ENCODE assay signal across 8 cellular contexts in genomic region chr17:81917565-81918332, GRCh38. TPM values are rescaled to one million over a fixed set of nuclear protein-coding genes. Genes with fewer than 3 reads are reported as not detected.
DNase-seq lines count a peak whose midpoint lies in the region; ATAC-seq, FAIRE-seq and TF ChIP-seq lines count a peak whose summit lies in the region.

Gene SIRT7, minus strand, starts transcription at chr17:81918176. Its CDS starts 45 bp downstream, at chr17:81918131.

- ATAC-seq in GM18868 (IDR thresholded peaks at IDR 0.05; ENCODE audit: unreplicated experiment) (peak; percentile 70), HG03432 (IDR thresholded peaks at IDR 0.05; ENCODE audit: unreplicated experiment) (peak; percentile 59), HepG2 (peak; percentile 67)

- POLR2A ChIA-PET in HepG2 (lab: Yijun Ruan, JAX) = interaction anchor here (0.9 to 2.8 kb wide), 16 partner anchors 9 to 120 kb away, joined by 3 to 49 read pairs (median 4); partner anchors contain the start of genes ALYREF, ANAPC11, CENPX and DCXR

- peak; percentile 50 to 80; a peak in 3 of 4 replicates for TF ChIP-seq POLR2A in HepG2 (IDR thresholded peaks at IDR 0.05; ENCODE audit: insufficient read depth in 1 of 2, low read depth in 2 of 2, low read length in 2 of 2)

- peak within 1 kb of the TSS; percentile 94 for H3K4me3 Mint-ChIP-seq in dendritic cell treated with granulocyte-macrophage colony-stimulating factor and Interleukin-4, amounts not matched to agents 40 ng/mL and 50 ng/mL, for 4 days

- H3K36me3 Mint-ChIP-seq in dendritic cell treated with granulocyte-macrophage colony-stimulating factor and Interleukin-4, amounts not matched to agents 40 ng/mL and 50 ng/mL, for 4 days (ENCODE audit: low read depth) = peaks cover 99% of the 10 kb centered on the region

- no peak for FAIRE-seq in HepG2 (lab: Jason Lieb, UNC)

- peak within 1 kb of the TSS; percentile 86 for H3K4me3 ChIP-seq in ACC112 (ENCODE audit: low read depth, low read length)
- peak within 1 kb of the TSS; percentile 87 to 94 (median 93) for H3K4me3 ChIP-seq in HepG2 (replicated peaks in 1 of 3; ENCODE audit: insufficient read depth in 1 of 3, low read depth in 2 of 3, low read length in 3 of 3)

- H3K27ac ChIP-seq in ACC112 (ENCODE audit: low read depth, low read length) = peak within 1 kb of the TSS; percentile 26; the same call in 1 of the 2 replicates
- peak within 1 kb of the TSS; percentile 46 for H3K27ac ChIP-seq in HepG2 (ENCODE audit: extremely low read length, insufficient read depth, low read length)

- peak within 1 kb of the TSS; percentile 88 for H3K27ac Mint-ChIP-seq in dendritic cell treated with granulocyte-macrophage colony-stimulating factor and Interleukin-4, amounts not matched to agents 40 ng/mL and 50 ng/mL, for 4 days

- in situ Hi-C loops in HepG2 (cut with HindIII; ENCODE audit: extremely low pct_ligation_motif_present, low pct_unique_long_range_greater_than_20kb) = no loop called here

- DNase-seq in NCI-H69 (lab: John Stamatoyannopoulos, UW) (peak; percentile 89), HepG2 (ENCODE audit: low spot score) (peak; percentile 72)
- DNase-seq in activated CD4-positive, alpha-beta T cell treated with anti-CD3 and anti-CD28 coated beads, Interleukin-2, amount 50 U/mL, for 24 hours (ENCODE audit: low read depth in 1 of 2, low spot score in 1 of 2) = peak; percentile 66
- DNase-seq in stimulated activated CD4-positive, alpha-beta T cell treated with anti-CD3 and anti-CD28 coated beads, Interleukin-4, amount 100 ng/mL, for 1 hour = peak; percentile 79

- no peaks in the 10 kb centered on the region; the same call in 1 of the 2 replicates for H4K20me1 ChIP-seq in HepG2 (ENCODE audit: insufficient read depth, low read length)

- H3K9me3 Mint-ChIP-seq in dendritic cell treated with granulocyte-macrophage colony-stimulating factor and Interleukin-4, amounts not matched to agents 40 ng/mL and 50 ng/mL, for 4 days = no peaks in the 10 kb centered on the region

- no peak within 1 kb of the TSS for H2AFZ ChIP-seq in ACC112 (ENCODE audit: low read length, unreplicated experiment)
- no peak within 1 kb of the TSS for H2AFZ ChIP-seq in HepG2 (ENCODE audit: low read length)

- H3K9ac ChIP-seq in HepG2 (ENCODE audit: insufficient read depth, low read depth, low read length) = peak within 1 kb of the TSS; percentile 82

- no peaks in the 10 kb centered on the region for H3K9me3 ChIP-seq in HepG2 (ENCODE audit: low read length)

- TF ChIP-seq RAD21 in HepG2 (CRISPR knock-in tag; IDR thresholded peaks at IDR 0.05) = peak; percentile 66

- TF ChIP-seq EP300 in HepG2 (IDR thresholded peaks at IDR 0.05; ENCODE audit: low read depth in 2 of 2, low read length in 2 of 2) (no peak), HepG2 (CRISPR knock-in tag; IDR thresholded peaks at IDR 0.05; ENCODE audit: borderline replicate concordance) (no peak)

- H3K79me2 ChIP-seq in ACC112 (ENCODE audit: control insufficient read depth, insufficient read depth, low read length, unreplicated experiment) = peaks cover 33% of the 10 kb centered on the region
- H3K79me2 ChIP-seq in HepG2 (ENCODE audit: insufficient read depth, low read length) = peaks cover 45% of the 10 kb centered on the region

- under 1% methylated on average over 32 of the region's 94 CpGs for WGBS in HepG2 (ENCODE audit: low lambda C conversion rate)

- H3K4me1 Mint-ChIP-seq in dendritic cell treated with granulocyte-macrophage colony-stimulating factor and Interleukin-4, amounts not matched to agents 40 ng/mL and 50 ng/mL, for 4 days (ENCODE audit: low read depth) = peaks cover 90% of the 10 kb centered on the region

- H3K27me3 Mint-ChIP-seq in dendritic cell treated with granulocyte-macrophage colony-stimulating factor and Interleukin-4, amounts not matched to agents 40 ng/mL and 50 ng/mL, for 4 days = no peaks in the 10 kb centered on the region

- H3K4me1 ChIP-seq in ACC112 (ENCODE audit: control insufficient read depth, insufficient read depth, low read length, unreplicated experiment) = peaks cover 9% of the 10 kb centered on the region
- peaks cover 27% of the 10 kb centered on the region for H3K4me1 ChIP-seq in HepG2 (ENCODE audit: insufficient read depth, low read length)

- H3K4me2 ChIP-seq in HepG2 (ENCODE audit: low read depth, low read length) = peak within 1 kb of the TSS; percentile 94

- TF ChIP-seq CTCF in HepG2 (CRISPR knock-in tag; IDR thresholded peaks at IDR 0.05) = no peak; the same call in 1 of the 2 replicates

- H3K27me3 ChIP-seq in ACC112 (ENCODE audit: insufficient read depth, low read length) (no peaks in the 10 kb centered on the region), HepG2 (ENCODE audit: control insufficient read depth in 1 of 2, insufficient read depth in 2 of 2, low read length in 2 of 2) (no peaks in the 10 kb centered on the region)

- CTCF ChIA-PET in HepG2 (lab: Yijun Ruan, JAX; ENCODE audit: low intra/inter-chr PET ratio, low total read pairs) = no interaction called here

- intact Hi-C loops in dendritic cell treated with granulocyte-macrophage colony-stimulating factor and Interleukin-4, amounts not matched to agents 40 ng/mL and 50 ng/mL, for 4 days (cut with micrococcal nuclease) = no loop called here
- intact Hi-C loops in HepG2 (cut with micrococcal nuclease; ENCODE audit: unreplicated experiment) = no loop called here

- no TSS peak for BruUV-seq in HepG2 (replicated peaks; lab: Mats Ljungman, UMichigan)

- H3K36me3 ChIP-seq in ACC112 (ENCODE audit: insufficient read depth, low read length) (peaks cover 11% of the 10 kb centered on the region; the same call in 1 of the 2 replicates), HepG2 (replicated peaks in 1 of 2; ENCODE audit: control insufficient read depth in 1 of 2, insufficient read depth in 2 of 2, low read length in 2 of 2) (peaks cover 44 to 63% of the 10 kb centered on the region in 2 experiments)

TF ChIP-seq in HepG2, 621 proteins besides CTCF, POLR2A, EP300 and RAD21 (continues in another document):
- TF ChIP-seq ZNF362 (CRISPR knock-in tag; IDR thresholded peaks at IDR 0.05; ENCODE audit: borderline replicate concordance) (no peak), ZNF251 (CRISPR knock-in tag; IDR thresholded peaks at IDR 0.05) (no peak), ZNF704 (CRISPR knock-in tag; IDR thresholded peaks at IDR 0.05; ENCODE audit: borderline replicate concordance) (0 out of 2 replicates have a peak, but pooled peaks have one; percentile 76), ZNF430 (CRISPR knock-in tag; IDR thresholded peaks at IDR 0.05) (no peak), NBN (conservative IDR thresholded peaks at IDR 0.05) (no peak), ZSCAN22 (CRISPR knock-in tag; IDR thresholded peaks at IDR 0.05) (no peak), ZBTB14 (CRISPR knock-in tag; IDR thresholded peaks at IDR 0.05) (no peak), ZBTB7A (CRISPR knock-in tag; IDR thresholded peaks at IDR 0.05) (no peak), SMAD3 (CRISPR knock-in tag; IDR thresholded peaks at IDR 0.05) (no peak)

RNA-seq across cellular contexts. Expression of gene SIRT7, which starts in this region (rescaled TPM):
- total RNA-seq in HepG2 (2016; rRNA removed; fragmentation: Illumina TruSeq; extraction: Trizol) = 14.5 and 24.8 TPM in 2 replicates
- total RNA-seq in HepG2 (2016; cell fraction: cytosol; rRNA removed; fragmentation: Illumina TruSeq; extraction: Trizol; ENCODE audit: low read depth) = 71.6 and 74.9 TPM in 2 replicates
- total RNA-seq in HepG2 (2016; cell fraction: insoluble cytoplasmic fraction; rRNA removed; fragmentation: Illumina TruSeq; extraction: Trizol) = 13.5 and 25.0 TPM in 2 replicates
- 27.9 and 28.8 TPM in 2 replicates for total RNA-seq in HepG2 (2016; cell fraction: membrane; rRNA removed; fragmentation: Illumina TruSeq; extraction: Trizol)
- total RNA-seq in HepG2 (2016; cell fraction: nucleus; rRNA removed; fragmentation: Illumina TruSeq; extraction: Trizol) = 28.8 and 33.6 TPM in 2 replicates
- polyA plus RNA-seq in HepG2 (2011; rRNA removed) = 8.3 and 10.9 TPM in 2 replicates
- polyA plus RNA-seq in HepG2 (2011; cell fraction: cytosol; rRNA removed) = 5.9 and 7.5 TPM in 2 replicates
- polyA plus RNA-seq in HepG2 (2011; cell fraction: nucleus; rRNA removed) = 73.2 and 80.4 TPM in 2 replicates
- 12.4 and 18.7 TPM in 2 replicates for polyA plus RNA-seq in HepG2 (2012)
- 8.7 and 9.0 TPM in 2 replicates for polyA plus RNA-seq in HepG2 (2016; cell fraction: cytosol; fragmentation: Illumina TruSeq; extraction: Trizol; ENCODE audit: low read depth)
- 13.6 and 15.2 TPM in 2 replicates for polyA plus RNA-seq in HepG2 (2016; cell fraction: insoluble cytoplasmic fraction; fragmentation: Illumina TruSeq; extraction: Trizol; ENCODE audit: low read depth)
- polyA plus RNA-seq in HepG2 (2016; cell fraction: membrane; fragmentation: Illumina TruSeq; extraction: Trizol; ENCODE audit: low read depth) = 12.2 and 12.4 TPM in 2 replicates
- 87.1 and 90.3 TPM in 2 replicates for polyA plus RNA-seq in HepG2 (2016; cell fraction: nucleus; fragmentation: Illumina TruSeq; extraction: Trizol; ENCODE audit: insufficient read depth, low read depth)
- polyA minus RNA-seq in HepG2 (2011; rRNA and poly(A)+ RNA removed; ENCODE audit: low replicate concordance) = 38.8 and 69.4 TPM in 2 replicates
- polyA minus RNA-seq in HepG2 (2011; cell fraction: cytosol; rRNA and poly(A)+ RNA removed) = 8.9 and 16.0 TPM in 2 replicates
- 22.5 and 26.8 TPM in 2 replicates for polyA minus RNA-seq in HepG2 (2011; cell fraction: nucleus; rRNA and poly(A)+ RNA removed)

Comparison
In these comparisons a context has a peak if more than half of its experiments do, and no peak if none do; other contexts are left out.
1. Peak in every context shown above with its lines: DNase-seq, ATAC-seq, H3K4me3 ChIP-seq and H3K27ac ChIP-seq.